In the genomic region with DNA sequence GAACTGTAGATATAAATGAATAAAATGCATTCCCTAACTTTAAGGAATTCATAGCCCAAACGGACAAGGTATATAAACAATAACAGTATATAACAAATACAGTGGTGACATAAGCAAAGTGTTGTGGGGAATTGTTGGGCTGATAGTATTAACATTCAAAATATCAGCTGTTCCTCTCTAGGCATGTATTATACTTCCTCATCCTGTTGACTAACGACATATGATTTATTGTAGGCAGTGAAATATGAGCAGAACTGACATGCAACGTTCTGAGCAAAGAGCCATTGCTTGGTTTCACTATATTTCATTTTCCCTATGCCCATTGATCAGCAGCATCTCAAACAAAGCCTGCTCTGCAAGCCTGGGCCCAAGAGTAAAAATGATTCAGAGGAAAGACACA, we compare ENCODE assay signal across 30 cellular contexts.
"Had no signal": no experiment of that assay in that cellular context is flagged by ENCODE, and none has a peak within 500 bp of the region (broad histone marks: within the 10 kb centered on the region; RNA-seq: fewer than 3 reads in every experiment).

No MANE protein-coding gene starts in this region.

- H3K4me3 Mint-ChIP-seq: activated CD4-positive, alpha-beta T cell treated with anti-CD3 and anti-CD28 coated beads for 36 hours; activated CD8-positive, alpha-beta memory T cell treated with anti-CD3 and anti-CD28 coated beads, Interleukin-2, amount 10 ng/mL, durations not matched to agents 7 days and 5 days; activated CD8-positive, alpha-beta T cell treated with anti-CD3 and anti-CD28 coated beads, Interleukin-2, amount 10 ng/mL, durations not matched to agents 7 days and 5 days; activated naive CD4-positive, alpha-beta T cell treated with anti-CD3 and anti-CD28 coated beads, Interleukin-2, amount 50 U/mL, for 24 hours; brain; natural killer cell treated with Interleukin-12 subunit alpha and Interleukin-12 subunit beta and Interleukin-15 and Interleukin-18, amount 100 ng/mL, for 72 hours; stimulated activated effector memory CD8-positive, alpha-beta T cell treated with anti-CD3 and anti-CD28 coated beads, Interleukin-12 subunit alpha, Interleukin-12 subunit beta, amount 100 ng/mL, for 72 hours; stimulated activated naive CD8-positive, alpha-beta T cell treated with anti-CD3 and anti-CD28 coated beads, Interleukin-15, Interleukin-2, amounts not matched to agents 100 ng/mL and 50 ng/mL, for 24 hours had no signal

- H3K27me3 Mint-ChIP-seq: activated CD4-positive, alpha-beta T cell treated with anti-CD3 and anti-CD28 coated beads for 36 hours; activated CD8-positive, alpha-beta memory T cell treated with anti-CD3 and anti-CD28 coated beads, Interleukin-2, amount 10 ng/mL, durations not matched to agents 7 days and 5 days; brain; stimulated activated naive CD8-positive, alpha-beta T cell treated with anti-CD3 and anti-CD28 coated beads, Interleukin-15, Interleukin-2, amounts not matched to agents 100 ng/mL and 50 ng/mL, for 24 hours had no signal

- H3K27ac ChIP-seq: cardiac muscle cell, colonic mucosa, epithelial cell of prostate, esophagus squamous epithelium, prostate gland, thoracic aorta, uterus had no signal

- H3K4me1 ChIP-seq: colonic mucosa, esophagus squamous epithelium, prostate gland, uterus had no signal

- H3K9me3 ChIP-seq: colonic mucosa, esophagus squamous epithelium, mucosa of descending colon, prostate gland, thoracic aorta, uterus had no signal

- H3K27me3 ChIP-seq: cardiac muscle cell, colonic mucosa, esophagus squamous epithelium, uterus had no signal

- H3K36me3 ChIP-seq: cardiac muscle cell, colonic mucosa, esophagus squamous epithelium, prostate gland, thoracic aorta, uterus had no signal

- H3K4me1 Mint-ChIP-seq: activated CD4-positive, alpha-beta T cell treated with anti-CD3 and anti-CD28 coated beads for 36 hours; activated CD8-positive, alpha-beta memory T cell treated with anti-CD3 and anti-CD28 coated beads, Interleukin-2, amount 10 ng/mL, durations not matched to agents 7 days and 5 days; activated naive CD4-positive, alpha-beta T cell treated with anti-CD3 and anti-CD28 coated beads, Interleukin-2, amount 50 U/mL, for 24 hours; brain; stimulated activated effector memory CD8-positive, alpha-beta T cell treated with anti-CD3 and anti-CD28 coated beads, Interleukin-12 subunit alpha, Interleukin-12 subunit beta, amount 100 ng/mL, for 72 hours had no signal

- H3K4me3 ChIP-seq: cardiac muscle cell, colonic mucosa, esophagus squamous epithelium, mucosa of descending colon, prostate gland, thoracic aorta, uterus had no signal

- ATAC-seq: activated CD4-positive, alpha-beta T cell treated with anti-CD3 and anti-CD28 coated beads for 36 hours; activated CD8-positive, alpha-beta memory T cell treated with anti-CD3 and anti-CD28 coated beads, Interleukin-2, amount 10 ng/mL, durations not matched to agents 7 days and 5 days; activated CD8-positive, alpha-beta T cell treated with anti-CD3 and anti-CD28 coated beads, Interleukin-2, amount 10 ng/mL, durations not matched to agents 7 days and 5 days; left ventricle myocardium superior; mucosa of descending colon; natural killer cell treated with Interleukin-12 subunit alpha and Interleukin-12 subunit beta and Interleukin-15 and Interleukin-18, amount 100 ng/mL, for 72 hours; sciatic nerve; stimulated activated effector memory CD8-positive, alpha-beta T cell treated with anti-CD3 and anti-CD28 coated beads, Interleukin-12 subunit alpha, Interleukin-12 subunit beta, amount 100 ng/mL, for 72 hours had no signal

- H3K36me3 Mint-ChIP-seq: activated CD8-positive, alpha-beta memory T cell treated with anti-CD3 and anti-CD28 coated beads, Interleukin-2, amount 10 ng/mL, durations not matched to agents 7 days and 5 days; activated naive CD4-positive, alpha-beta T cell treated with anti-CD3 and anti-CD28 coated beads, Interleukin-2, amount 50 U/mL, for 24 hours; brain; natural killer cell treated with Interleukin-12 subunit alpha and Interleukin-12 subunit beta and Interleukin-15 and Interleukin-18, amount 100 ng/mL, for 72 hours; stimulated activated effector memory CD8-positive, alpha-beta T cell treated with anti-CD3 and anti-CD28 coated beads, Interleukin-12 subunit alpha, Interleukin-12 subunit beta, amount 100 ng/mL, for 72 hours had no signal

- H3K27ac Mint-ChIP-seq: activated CD4-positive, alpha-beta T cell treated with anti-CD3 and anti-CD28 coated beads for 36 hours; activated CD8-positive, alpha-beta memory T cell treated with anti-CD3 and anti-CD28 coated beads, Interleukin-2, amount 10 ng/mL, durations not matched to agents 7 days and 5 days; activated CD8-positive, alpha-beta T cell treated with anti-CD3 and anti-CD28 coated beads, Interleukin-2, amount 10 ng/mL, durations not matched to agents 7 days and 5 days; activated naive CD4-positive, alpha-beta T cell treated with anti-CD3 and anti-CD28 coated beads, Interleukin-2, amount 50 U/mL, for 24 hours; activated T-helper 2 cell treated with anti-CD3 and anti-CD28 coated beads, Interferon-gamma antibody, Interleukin-2, Interleukin-4, amounts not matched to agents 10 μg/mL and 5 μg/mL and 100 μg/mL, durations not matched to agents 14 hours and 24 hours and 36 hours; brain; natural killer cell treated with Interleukin-12 subunit alpha and Interleukin-12 subunit beta and Interleukin-15 and Interleukin-18, amount 100 ng/mL, for 72 hours; stimulated activated effector memory CD8-positive, alpha-beta T cell treated with anti-CD3 and anti-CD28 coated beads, Interleukin-12 subunit alpha, Interleukin-12 subunit beta, amount 100 ng/mL, for 72 hours; stimulated activated naive CD8-positive, alpha-beta T cell treated with anti-CD3 and anti-CD28 coated beads, Interleukin-15, Interleukin-2, amounts not matched to agents 100 ng/mL and 50 ng/mL, for 24 hours had no signal

- FAIRE-seq: endometrium, frontal cortex, islet of Langerhans, small intestine had no signal

- DNase-seq: activated CD4-positive, alpha-beta T cell treated with anti-CD3 and anti-CD28 coated beads for 36 hours; activated CD4-positive, CD25-positive, alpha-beta regulatory T cell; activated CD8-positive, alpha-beta memory T cell treated with anti-CD3 and anti-CD28 coated beads, Interleukin-2, amount 10 ng/mL, durations not matched to agents 7 days and 5 days; activated CD8-positive, alpha-beta T cell treated with anti-CD3 and anti-CD28 coated beads, Interleukin-2, amount 10 ng/mL, durations not matched to agents 7 days and 5 days; activated T-cell treated with anti-CD3 and anti-CD28 coated beads, Interleukin-2, amount 50 U/mL, for 48 hours; cerebellar nuclear complex; colonic mucosa; effector CD8-positive, alpha-beta T cell; esophagus squamous epithelium; left ventricle myocardium superior; mucosa of descending colon; retina; small intestine; stimulated activated CD4-positive, alpha-beta T cell treated with anti-CD3 and anti-CD28 coated beads, Interleukin-4, amount 100 ng/mL, for 24 hours; trophoblast cell; uterus had no signal
